ENCODE assay signal across 1 cellular context in the genomic region with DNA sequence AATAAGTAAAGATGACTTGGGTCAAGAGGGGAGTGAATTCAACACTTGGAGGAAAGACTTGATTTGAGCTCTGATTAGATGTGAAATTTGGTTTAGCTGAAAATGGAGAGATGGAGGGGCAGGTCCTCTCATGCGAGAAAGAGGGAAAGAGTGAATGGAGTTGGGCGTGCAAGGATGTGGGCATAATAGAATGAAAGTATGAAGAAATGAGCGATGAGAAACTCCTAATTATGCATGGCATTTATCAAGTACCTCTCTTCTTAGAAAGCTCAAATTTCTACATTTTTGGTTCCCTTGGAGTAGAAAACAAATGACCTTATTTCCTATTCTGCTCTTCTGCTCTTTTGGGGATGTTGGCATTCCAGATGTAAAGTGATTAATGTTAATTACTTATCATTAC.
TF ChIP-seq lines count a peak whose summit lies in the region.

No MANE protein-coding gene starts in this region.

TF ChIP-seq in WTC11, 78 proteins besides CTCF, POLR2A, EP300 and RAD21 (continued from another document):
- TF ChIP-seq, protein P1, sequence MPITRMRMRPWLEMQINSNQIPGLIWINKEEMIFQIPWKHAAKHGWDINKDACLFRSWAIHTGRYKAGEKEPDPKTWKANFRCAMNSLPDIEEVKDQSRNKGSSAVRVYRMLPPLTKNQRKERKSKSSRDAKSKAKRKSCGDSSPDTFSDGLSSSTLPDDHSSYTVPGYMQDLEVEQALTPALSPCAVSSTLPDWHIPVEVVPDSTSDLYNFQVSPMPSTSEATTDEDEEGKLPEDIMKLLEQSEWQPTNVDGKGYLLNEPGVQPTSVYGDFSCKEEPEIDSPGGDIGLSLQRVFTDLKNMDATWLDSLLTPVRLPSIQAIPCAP (CRISPR knock-in tag; IDR thresholded peaks at IDR 0.05) = no peak
- TF ChIP-seq NR2C2 (CRISPR knock-in tag; IDR thresholded peaks at IDR 0.05) (no peak), GRHL2 (CRISPR knock-in tag; IDR thresholded peaks at IDR 0.05; ENCODE audit: insufficient replicate concordance, severe bottlenecking) (no peak), CBFB (CRISPR knock-in tag; IDR thresholded peaks at IDR 0.05; ENCODE audit: low read depth) (no peak)
TF ChIP-seq in WTC11: peak in this region for 0.
